ENCODE assay signal across 12 cellular contexts in the genomic region with DNA sequence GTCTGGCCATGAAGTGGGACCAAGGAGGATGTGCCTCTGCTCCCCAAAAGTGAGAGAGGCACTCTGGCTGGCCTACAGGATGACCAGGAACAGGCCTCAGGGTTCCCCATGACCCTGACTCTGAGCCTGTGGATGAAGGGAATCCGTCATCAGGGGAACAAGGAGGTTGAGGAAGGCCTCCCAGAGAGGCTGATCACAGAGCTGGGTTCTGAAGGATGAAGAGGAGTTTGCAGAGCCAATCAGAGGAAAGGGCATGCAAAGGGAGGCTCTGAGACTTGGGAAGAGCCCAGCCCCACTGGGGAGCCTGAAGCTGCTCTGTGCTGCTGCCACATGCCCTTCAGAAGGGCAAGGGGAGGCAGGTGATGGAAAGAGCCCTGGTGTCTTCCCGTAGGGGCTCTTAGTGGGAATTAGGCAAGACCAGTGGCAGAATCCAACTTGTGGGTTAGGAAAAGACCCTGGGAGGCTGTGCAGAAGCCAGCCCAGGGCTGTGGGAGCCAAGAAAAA.
DNase-seq lines count a peak whose midpoint lies in the region; ATAC-seq and TF ChIP-seq lines count a peak whose summit lies in the region.
"Had no signal": no experiment of that assay in that cellular context is flagged by ENCODE, and none has a peak within 500 bp of the region (broad histone marks: within the 10 kb centered on the region; RNA-seq: fewer than 3 reads in every experiment).

No MANE protein-coding gene starts in this region.

- peaks cover 0 to 1% of the 10 kb centered on the region in 2 donors for H3K36me3 Mint-ChIP-seq in activated T-cell treated with anti-CD3 and anti-CD28 coated beads, Interleukin-2, amount 50 U/mL, for 72 hours (ENCODE audit: insufficient read depth in 2 of 2)
- H3K36me3 Mint-ChIP-seq in activated CD8-positive, alpha-beta T cell treated with anti-CD3 and anti-CD28 coated beads for 36 hours (ENCODE audit: low read depth) = no peaks in the 10 kb centered on the region

- CTCF ChIA-PET in activated CD8-positive, alpha-beta T cell treated with anti-CD3 and anti-CD28 coated beads for 36 hours (lab: Charles Lee) = interaction anchor here (1.4 kb wide), 1 partner anchor 144 kb away, joined by 3 read pairs; no protein-coding TSS in a partner anchor

- H3K27ac Mint-ChIP-seq in activated T-cell treated with anti-CD3 and anti-CD28 coated beads, Interleukin-2, amount 50 U/mL, for 72 hours = peak overlapping the region; percentile 26
- peak overlapping the region; percentile 14 for H3K27ac Mint-ChIP-seq in activated CD8-positive, alpha-beta T cell treated with anti-CD3 and anti-CD28 coated beads for 36 hours

- DNase-seq in activated T-cell treated with anti-CD3 and anti-CD28 coated beads, Interleukin-2, amount 50 U/mL, for 72 hours = no peak
- DNase-seq in activated T-cell treated with anti-CD3 and anti-CD28 coated beads, Interleukin-2, amount 50 U/mL, for 48 hours = no peak
- no peak for DNase-seq in activated CD8-positive, alpha-beta T cell treated with anti-CD3 and anti-CD28 coated beads for 36 hours
- DNase-seq in lower lobe of right lung (no peak), GF-D8 (lab: John Stamatoyannopoulos, UW) (no peak), NCI-H345 (lab: John Stamatoyannopoulos, UW) (no peak), Kasumi-1 (lab: John Stamatoyannopoulos, UW) (no peak)
- DNase-seq: activated gamma-delta T cell, GOT3, RPMI8226 had no signal

- H3K4me3 ChIP-seq in lower lobe of right lung (no peak overlapping the region), subcutaneous abdominal adipose tissue (ENCODE audit: low read depth in 1 of 5, low read length in 5 of 5) (no peak overlapping the region)
- H3K4me3 ChIP-seq: uterus had no signal

- H3K27ac ChIP-seq in lower lobe of right lung (peak overlapping the region; percentile 60), subcutaneous abdominal adipose tissue (ENCODE audit: low read depth, low read length) (peak overlapping the region; percentile 51)
- H3K27ac ChIP-seq: uterus had no signal

- H3K9me3 ChIP-seq in lower lobe of right lung (no peaks in the 10 kb centered on the region), subcutaneous abdominal adipose tissue (ENCODE audit: control insufficient read depth in 5 of 5, low read length in 5 of 5) (no peaks in the 10 kb centered on the region)
- H3K9me3 ChIP-seq: uterus had no signal

- TF ChIP-seq CTCF in activated CD8-positive, alpha-beta T cell treated with anti-CD3 and anti-CD28 coated beads for 36 hours (IDR thresholded peaks at IDR 0.05) = no peak
- TF ChIP-seq CTCF in lower lobe of right lung (IDR thresholded peaks at IDR 0.05) = no peak

- peak overlapping the region; percentile 81 to 84 for H3K4me3 Mint-ChIP-seq in activated T-cell treated with anti-CD3 and anti-CD28 coated beads, Interleukin-2, amount 50 U/mL, for 72 hours
- H3K4me3 Mint-ChIP-seq in activated CD8-positive, alpha-beta T cell treated with anti-CD3 and anti-CD28 coated beads for 36 hours = no peak overlapping the region

- POLR2A ChIA-PET in activated CD8-positive, alpha-beta T cell treated with anti-CD3 and anti-CD28 coated beads for 36 hours (lab: Charles Lee) = interaction anchor here (1.0 to 1.1 kb wide), 2 partner anchors 9 to 68 kb away, joined by 3 read pairs; no protein-coding TSS in a partner anchor

- no peaks in the 10 kb centered on the region for H3K27me3 ChIP-seq in lower lobe of right lung (ENCODE audit: low read depth)
- no peaks in the 10 kb centered on the region for H3K27me3 ChIP-seq in subcutaneous abdominal adipose tissue (ENCODE audit: control insufficient read depth in 5 of 5, insufficient read depth in 4 of 5, low read length in 5 of 5)
- H3K27me3 ChIP-seq: uterus had no signal

- peaks cover 94% of the 10 kb centered on the region for H3K4me1 Mint-ChIP-seq in activated T-cell treated with anti-CD3 and anti-CD28 coated beads, Interleukin-2, amount 50 U/mL, for 72 hours (ENCODE audit: low read depth)
- peaks cover 78% of the 10 kb centered on the region for H3K4me1 Mint-ChIP-seq in activated CD8-positive, alpha-beta T cell treated with anti-CD3 and anti-CD28 coated beads for 36 hours (ENCODE audit: low read depth)

- H3K27me3 Mint-ChIP-seq in activated T-cell treated with anti-CD3 and anti-CD28 coated beads, Interleukin-2, amount 50 U/mL, for 72 hours (ENCODE audit: low read depth) = no peaks in the 10 kb centered on the region
- peaks cover 1% of the 10 kb centered on the region for H3K27me3 Mint-ChIP-seq in activated CD8-positive, alpha-beta T cell treated with anti-CD3 and anti-CD28 coated beads for 36 hours

- H3K9ac ChIP-seq in subcutaneous abdominal adipose tissue (ENCODE audit: low read length in 5 of 5) = peak overlapping the region in 1 of 5 donors; percentile 60

- H3K36me3 ChIP-seq in lower lobe of right lung = no peaks in the 10 kb centered on the region
- no peaks in the 10 kb centered on the region for H3K36me3 ChIP-seq in subcutaneous abdominal adipose tissue (ENCODE audit: control insufficient read depth in 5 of 5, insufficient read depth in 5 of 5, low read length in 5 of 5)
- H3K36me3 ChIP-seq: uterus had no signal

- intact Hi-C loops in activated CD8-positive, alpha-beta T cell treated with anti-CD3 and anti-CD28 coated beads for 36 hours (cut with micrococcal nuclease) = loop anchor here (5.0 to 10.0 kb wide), 2 partner anchors 142 to 236 kb away; a partner anchor contains a TSS
- intact Hi-C loops in lower lobe of right lung (cut with DNase I) = no loop called here

- H3K4me1 ChIP-seq in lower lobe of right lung (peaks cover 87% of the 10 kb centered on the region), subcutaneous abdominal adipose tissue (ENCODE audit: control insufficient read depth in 5 of 5, insufficient read depth in 5 of 5, low read length in 5 of 5) (peaks cover 25 to 91% (median 84%) of the 10 kb centered on the region in 5 donors)

- H3K9me3 Mint-ChIP-seq in activated T-cell treated with anti-CD3 and anti-CD28 coated beads, Interleukin-2, amount 50 U/mL, for 72 hours = no peaks in the 10 kb centered on the region
- H3K9me3 Mint-ChIP-seq in activated CD8-positive, alpha-beta T cell treated with anti-CD3 and anti-CD28 coated beads for 36 hours = no peaks in the 10 kb centered on the region

- no peak for ATAC-seq in activated T-cell treated with anti-CD3 and anti-CD28 coated beads, Interleukin-2, amount 50 U/mL, for 72 hours (replicated peaks in 1 of 2)
- ATAC-seq in activated CD8-positive, alpha-beta T cell treated with anti-CD3 and anti-CD28 coated beads for 36 hours = no peak
- no peak for ATAC-seq in lower lobe of right lung
